ENCODE assay signal across 8 cellular contexts in genomic region chr13:79194272-79194671, GRCh38.
DNase-seq lines count a peak whose midpoint lies in the region; ATAC-seq, FAIRE-seq and TF ChIP-seq lines count a peak whose summit lies in the region.

No MANE protein-coding gene starts in this region.

- H3K4me3 Mint-ChIP-seq in activated CD4-positive, alpha-beta T cell treated with anti-CD3 and anti-CD28 coated beads, Interleukin-2, amount 10 ng/mL, durations not matched to agents 24 days and 14 days: peak overlapping the region; percentile 60
- peak overlapping the region; percentile 55 for H3K4me3 Mint-ChIP-seq in T-helper 2 cell treated with Interferon-gamma antibody and Interleukin-4, amounts not matched to agents 5 μg/mL and 100 μg/mL, for 36 hours
- H3K4me3 Mint-ChIP-seq in stimulated activated naive B cell treated with anti-CD40 and anti-IgM and Interleukin-4, amounts not matched to agents 10 μg/mL and 1 μg/mL and 100 μg/mL, for 72 hours: peak overlapping the region; percentile 46 to 57
- no peak overlapping the region for H3K4me3 Mint-ChIP-seq in endodermal cell

- DNase-seq in activated CD4-positive, alpha-beta T cell treated with anti-CD3 and anti-CD28 coated beads, Interleukin-2, amount 10 ng/mL, durations not matched to agents 24 days and 14 days: peak; percentile 89
- no peak for DNase-seq in activated CD4-positive, alpha-beta T cell treated with anti-CD3 and anti-CD28 coated beads for 4 hours
- DNase-seq in T-helper 2 cell treated with Interferon-gamma antibody and Interleukin-4, amounts not matched to agents 5 μg/mL and 100 μg/mL, for 36 hours (ENCODE audit: low spot score): peak; percentile 72
- DNase-seq in stimulated activated naive B cell treated with anti-CD40 and anti-IgM and Interleukin-4, amounts not matched to agents 10 μg/mL and 1 μg/mL and 100 μg/mL, for 72 hours: peak; percentile 51
- no peak for DNase-seq in upper lobe of left lung
- no peak for DNase-seq in endodermal cell
- DNase-seq in H54 (ENCODE audit: insufficient read length, low spot score): no peak

- H3K27me3 Mint-ChIP-seq in activated CD4-positive, alpha-beta T cell treated with anti-CD3 and anti-CD28 coated beads, Interleukin-2, amount 10 ng/mL, durations not matched to agents 24 days and 14 days: peaks cover 2% of the 10 kb centered on the region
- H3K27me3 Mint-ChIP-seq in T-helper 2 cell treated with Interferon-gamma antibody and Interleukin-4, amounts not matched to agents 5 μg/mL and 100 μg/mL, for 36 hours (ENCODE audit: low read depth): peaks cover 26% of the 10 kb centered on the region
- no peaks in the 10 kb centered on the region for H3K27me3 Mint-ChIP-seq in stimulated activated naive B cell treated with anti-CD40 and anti-IgM and Interleukin-4, amounts not matched to agents 10 μg/mL and 1 μg/mL and 100 μg/mL, for 72 hours
- H3K27me3 Mint-ChIP-seq in endodermal cell (ENCODE audit: insufficient read depth): no peaks in the 10 kb centered on the region

- H3K9ac ChIP-seq in endodermal cell (ENCODE audit: extremely low read depth, low read length, poor library complexity, severe bottlenecking): no peak overlapping the region

- intact Hi-C loops in activated CD4-positive, alpha-beta T cell treated with anti-CD3 and anti-CD28 coated beads, Interleukin-2, amount 10 ng/mL, durations not matched to agents 24 days and 14 days (cut with micrococcal nuclease): loop anchor here (2.0 to 10.0 kb wide), 4 partner anchors 199 to 537 kb away; partner anchors contain the start of gene OBI1

- H3K27ac ChIP-seq in upper lobe of left lung: no peak overlapping the region
- H3K27ac ChIP-seq in endodermal cell (ENCODE audit: low read depth, low read length): no peak overlapping the region

- no peak for TF ChIP-seq EP300 in upper lobe of left lung (IDR thresholded peaks at IDR 0.05)

- H3K27me3 ChIP-seq in upper lobe of left lung (no peaks in the 10 kb centered on the region), endodermal cell (ENCODE audit: control insufficient read depth, insufficient read depth, low read length, poor library complexity, severe bottlenecking) (no peaks in the 10 kb centered on the region)

- no peak overlapping the region for H3K4me3 ChIP-seq in upper lobe of left lung
- no peak overlapping the region for H3K4me3 ChIP-seq in endodermal cell (ENCODE audit: low read length)

- H3K4me1 ChIP-seq in upper lobe of left lung: peaks cover 0 to 5% (median 0%) of the 10 kb centered on the region in 4 donors
- H3K4me1 ChIP-seq in endodermal cell (ENCODE audit: control insufficient read depth, insufficient read depth, low read length): peaks cover 16% of the 10 kb centered on the region

- TF ChIP-seq POLR2A in upper lobe of left lung (IDR thresholded peaks at IDR 0.05) (no peak), H54 (IDR thresholded peaks at IDR 0.05; ENCODE audit: low read depth, low read length) (no peak)

- H3K9me3 ChIP-seq in upper lobe of left lung (no peaks in the 10 kb centered on the region), endodermal cell (ENCODE audit: control insufficient read depth, low read length) (no peaks in the 10 kb centered on the region)

- peak overlapping the region; percentile 39 for H3K27ac Mint-ChIP-seq in activated CD4-positive, alpha-beta T cell treated with anti-CD3 and anti-CD28 coated beads, Interleukin-2, amount 10 ng/mL, durations not matched to agents 24 days and 14 days
- H3K27ac Mint-ChIP-seq in T-helper 2 cell treated with Interferon-gamma antibody and Interleukin-4, amounts not matched to agents 5 μg/mL and 100 μg/mL, for 36 hours: peak overlapping the region; percentile 12
- peak overlapping the region; percentile 77 for H3K27ac Mint-ChIP-seq in stimulated activated naive B cell treated with anti-CD40 and anti-IgM and Interleukin-4, amounts not matched to agents 10 μg/mL and 1 μg/mL and 100 μg/mL, for 72 hours
- no peak overlapping the region for H3K27ac Mint-ChIP-seq in endodermal cell

- H3K4me1 Mint-ChIP-seq in activated CD4-positive, alpha-beta T cell treated with anti-CD3 and anti-CD28 coated beads, Interleukin-2, amount 10 ng/mL, durations not matched to agents 24 days and 14 days: peaks cover 50% of the 10 kb centered on the region
- H3K4me1 Mint-ChIP-seq in T-helper 2 cell treated with Interferon-gamma antibody and Interleukin-4, amounts not matched to agents 5 μg/mL and 100 μg/mL, for 36 hours (ENCODE audit: low read depth): peaks cover 49% of the 10 kb centered on the region
- H3K4me1 Mint-ChIP-seq in stimulated activated naive B cell treated with anti-CD40 and anti-IgM and Interleukin-4, amounts not matched to agents 10 μg/mL and 1 μg/mL and 100 μg/mL, for 72 hours: peaks cover 40 to 57% of the 10 kb centered on the region in 2 donors
- peaks cover 30% of the 10 kb centered on the region for H3K4me1 Mint-ChIP-seq in endodermal cell

- FAIRE-seq in H54 (lab: Jason Lieb, UNC): no peak

- H3K9me3 Mint-ChIP-seq in activated CD4-positive, alpha-beta T cell treated with anti-CD3 and anti-CD28 coated beads, Interleukin-2, amount 10 ng/mL, durations not matched to agents 24 days and 14 days: peaks cover 11% of the 10 kb centered on the region
- no peaks in the 10 kb centered on the region for H3K9me3 Mint-ChIP-seq in T-helper 2 cell treated with Interferon-gamma antibody and Interleukin-4, amounts not matched to agents 5 μg/mL and 100 μg/mL, for 36 hours
- peaks cover 4 to 7% of the 10 kb centered on the region in 2 donors for H3K9me3 Mint-ChIP-seq in stimulated activated naive B cell treated with anti-CD40 and anti-IgM and Interleukin-4, amounts not matched to agents 10 μg/mL and 1 μg/mL and 100 μg/mL, for 72 hours
- H3K9me3 Mint-ChIP-seq in endodermal cell: no peaks in the 10 kb centered on the region

- H3K36me3 Mint-ChIP-seq in activated CD4-positive, alpha-beta T cell treated with anti-CD3 and anti-CD28 coated beads, Interleukin-2, amount 10 ng/mL, durations not matched to agents 24 days and 14 days (ENCODE audit: low read depth): no peaks in the 10 kb centered on the region
- no peaks in the 10 kb centered on the region for H3K36me3 Mint-ChIP-seq in T-helper 2 cell treated with Interferon-gamma antibody and Interleukin-4, amounts not matched to agents 5 μg/mL and 100 μg/mL, for 36 hours (ENCODE audit: low read depth)
- peaks cover 0 to 7% of the 10 kb centered on the region in 2 donors for H3K36me3 Mint-ChIP-seq in stimulated activated naive B cell treated with anti-CD40 and anti-IgM and Interleukin-4, amounts not matched to agents 10 μg/mL and 1 μg/mL and 100 μg/mL, for 72 hours
- no peaks in the 10 kb centered on the region for H3K36me3 Mint-ChIP-seq in endodermal cell (ENCODE audit: low read depth)

- TF ChIP-seq CTCF in upper lobe of left lung (IDR thresholded peaks at IDR 0.05) (no peak), endodermal cell (conservative IDR thresholded peaks at IDR 0.05) (no peak)

- no peaks in the 10 kb centered on the region for H3K36me3 ChIP-seq in upper lobe of left lung
- no peaks in the 10 kb centered on the region for H3K36me3 ChIP-seq in endodermal cell (ENCODE audit: control insufficient read depth, insufficient read depth, low read length)

- peak; percentile 95 for ATAC-seq in HG03064 (IDR thresholded peaks at IDR 0.05; ENCODE audit: low read depth, unreplicated experiment)
- ATAC-seq in stimulated activated naive B cell treated with anti-CD40 and anti-IgM and Interleukin-4, amounts not matched to agents 10 μg/mL and 1 μg/mL and 100 μg/mL, for 72 hours (replicated peaks): peak; percentile 96 to 97
- no peak for ATAC-seq in upper lobe of left lung (ENCODE audit: low FRiP score in 2 of 2)

- WGBS in upper lobe of left lung, 2 donors: 64 to 77% methylated on average over 3 of the region's 3 CpGs
- whole genome bisulfite sequencing in endodermal cell (ENCODE audit: insufficient coverage in 1 of 2, insufficient read length in 1 of 2), 2 experiments: 80 to 87% methylated on average over 1 to 3 of the region's 3 CpGs

Comparison
In these comparisons a context has a peak if more than half of its experiments do, and no peak if none do; other contexts are left out.
1. DNase-seq: peak in activated CD4-positive, alpha-beta T cell treated with anti-CD3 and anti-CD28 coated beads, Interleukin-2, amount 10 ng/mL, durations not matched to agents 24 days and 14 days (single experiment), T-helper 2 cell treated with Interferon-gamma antibody and Interleukin-4, amounts not matched to agents 5 μg/mL and 100 μg/mL, for 36 hours (single experiment) and stimulated activated naive B cell treated with anti-CD40 and anti-IgM and Interleukin-4, amounts not matched to agents 10 μg/mL and 1 μg/mL and 100 μg/mL, for 72 hours (single experiment); none in activated CD4-positive, alpha-beta T cell treated with anti-CD3 and anti-CD28 coated beads for 4 hours (0 of 2), upper lobe of left lung (0 of 2), endodermal cell (single experiment) and H54 (single experiment).
2. ATAC-seq: peak in HG03064 (single experiment) and stimulated activated naive B cell treated with anti-CD40 and anti-IgM and Interleukin-4, amounts not matched to agents 10 μg/mL and 1 μg/mL and 100 μg/mL, for 72 hours (2 of 2); none in upper lobe of left lung (0 of 2).